8 cellular contexts compared by ENCODE assay signal in the genomic region with DNA sequence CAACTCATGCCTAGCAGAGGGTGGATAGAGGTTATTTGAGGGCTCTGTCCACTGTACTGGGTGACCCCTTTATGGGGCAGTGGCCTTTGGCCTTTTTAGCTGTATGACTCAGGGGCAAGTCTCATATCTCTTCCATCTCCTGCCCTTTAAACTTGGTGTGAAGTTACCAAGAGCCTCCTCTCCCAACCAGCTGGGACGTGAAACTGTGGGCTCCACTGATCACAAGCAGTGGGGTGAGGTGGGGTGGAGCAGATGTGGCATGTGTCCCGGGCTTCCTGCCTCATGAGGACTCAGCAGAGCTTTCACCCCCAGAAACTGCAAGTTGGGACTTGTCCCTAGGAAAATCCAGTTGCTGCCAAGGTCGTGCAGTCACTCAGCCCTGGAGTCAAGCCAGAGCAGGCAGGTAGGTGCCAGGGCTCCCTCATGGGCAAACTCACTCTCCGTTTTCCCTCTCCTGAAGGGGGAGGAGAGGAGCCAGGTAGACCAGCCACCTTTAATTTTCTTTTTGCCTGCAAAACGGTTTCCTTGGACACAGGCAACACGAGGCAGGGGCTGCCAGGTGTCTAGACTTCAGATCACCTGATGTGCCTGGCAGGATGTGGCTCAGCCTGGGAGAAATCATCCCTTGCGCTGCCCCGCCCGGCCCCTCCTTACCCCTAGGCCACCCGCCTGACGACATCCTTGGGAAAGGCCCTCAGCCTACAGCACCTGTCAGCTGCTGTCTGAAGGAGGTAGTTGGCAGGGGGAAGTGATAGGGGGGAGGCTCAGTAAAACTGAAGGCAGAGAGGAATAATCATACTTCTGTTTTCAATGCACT. TPM values are rescaled to one million over a fixed set of nuclear protein-coding genes. Genes with fewer than 3 reads are reported as not detected.
DNase-seq lines count a peak whose midpoint lies in the region; ATAC-seq and TF ChIP-seq lines count a peak whose summit lies in the region.

No MANE protein-coding gene starts in this region.

- no peak for TF ChIP-seq POLR2A in sigmoid colon (IDR thresholded peaks at IDR 0.05)

- H3K36me3 ChIP-seq in BJ (ENCODE audit: control insufficient read depth, insufficient read depth, low read length) (peaks cover 47% of the 10 kb centered on the region), esophagus (ENCODE audit: control insufficient read depth in 2 of 2, insufficient read depth in 2 of 2, low read length in 1 of 2) (peaks cover 20 to 24% of the 10 kb centered on the region in 2 donors), sigmoid colon (peaks cover 21 to 51% (median 34%) of the 10 kb centered on the region in 4 donors)

- POLR2A ChIA-PET in BJ (lab: Charles Lee), result interaction anchor here (0.6 kb wide), 1 partner anchor 1424 kb away, joined by 3 read pairs; no protein-coding TSS in a partner anchor

- 22 to 35% methylated on average over 11 of the region's 11 CpGs for WGBS in esophagus, 2 donors
- 10 to 36% methylated on average over 11 of the region's 11 CpGs for WGBS in sigmoid colon, 2 donors

- peak overlapping the region; percentile 40 for H3K4me3 ChIP-seq in BJ (ENCODE audit: low read depth, low read length)
- no peak overlapping the region for H3K4me3 ChIP-seq in esophagus (ENCODE audit: low read depth in 1 of 2, low read length in 2 of 2)
- H3K4me3 ChIP-seq in sigmoid colon, result no peak overlapping the region

- TF ChIP-seq CTCF in BJ (IDR thresholded peaks at IDR 0.05; ENCODE audit: insufficient read depth, low read depth, low read length), result no peak
- no peak for TF ChIP-seq CTCF in sigmoid colon (IDR thresholded peaks at IDR 0.05)

- CTCF ChIA-PET in BJ (lab: Yijun Ruan, JAX), result interaction anchor here (1.0 to 5.2 kb wide), 7 partner anchors 42 to 83 kb away, joined by 4 to 32 read pairs (median 7); no protein-coding TSS in a partner anchor

- peak; percentile 32 for ATAC-seq in GM21737 (IDR thresholded peaks at IDR 0.05; ENCODE audit: unreplicated experiment)
- no peak for ATAC-seq in HG02840 (IDR thresholded peaks at IDR 0.05; ENCODE audit: low FRiP score, unreplicated experiment)

- H3K27me3 ChIP-seq in BJ (ENCODE audit: control insufficient read depth, insufficient read depth, low read length) (no peaks in the 10 kb centered on the region), esophagus (ENCODE audit: control insufficient read depth in 1 of 2, insufficient read depth in 2 of 2, low read length in 2 of 2) (no peaks in the 10 kb centered on the region), sigmoid colon (no peaks in the 10 kb centered on the region)

- DNase-seq in BJ (ENCODE audit: low read depth), result no peak
- DNase-seq in NCI-H2107 treated with DMSO at 0.1 percent for 48 hours (lab: John Stamatoyannopoulos, UW; ENCODE audit: unreplicated experiment), result peak; percentile 72
- peak; percentile 77 for DNase-seq in activated CD4-positive, alpha-beta T cell treated with anti-CD3 and anti-CD28 coated beads, Interleukin-2, amount 50 U/mL, for 1 hour
- peak; percentile 72 for DNase-seq in sigmoid colon
- DNase-seq in hippocampal formation (lab: John Stamatoyannopoulos, UW), result no peak

- intact Hi-C loops in sigmoid colon (cut with DNase I), result loop anchor here (2.0 to 5.0 kb wide), 2 partner anchors 75 to 260 kb away; no protein-coding TSS in a partner anchor

- H3K27ac ChIP-seq in esophagus (ENCODE audit: low read depth in 2 of 2, low read length in 1 of 2) (peak overlapping the region; percentile 84 to 85), sigmoid colon (peak overlapping the region in 1 of 4 donors; percentile 15)

- H3K9me3 ChIP-seq in esophagus (ENCODE audit: control insufficient read depth in 2 of 2, insufficient read depth in 1 of 2, low read depth in 1 of 2, low read length in 1 of 2), result no peaks in the 10 kb centered on the region
- no peaks in the 10 kb centered on the region for H3K9me3 ChIP-seq in sigmoid colon

- no peak for TF ChIP-seq EP300 in sigmoid colon (IDR thresholded peaks at IDR 0.05)

- peaks cover 2 to 8% of the 10 kb centered on the region in 2 donors for H3K4me1 ChIP-seq in esophagus (ENCODE audit: control insufficient read depth in 2 of 2, insufficient read depth in 2 of 2, low read length in 1 of 2)
- peaks cover 0 to 46% (median 26%) of the 10 kb centered on the region in 4 donors for H3K4me1 ChIP-seq in sigmoid colon

RNA-seq across cellular contexts. Expression of gene CDKN1A, which starts 4.0 kb away (rescaled TPM):
- 698 and 820 TPM in 2 replicates for polyA plus RNA-seq in BJ (2011; rRNA removed)
- 221 and 352 TPM in 2 replicates for polyA minus RNA-seq in BJ (2011; rRNA and poly(A)+ RNA removed)
- polyA plus RNA-seq in esophagus, result 100 to 1,000 TPM in 1 of 2 donors, 10 to 100 TPM in 1; 36.9 to 114 TPM
- total RNA-seq in sigmoid colon, result 100 to 1,000 TPM in 1 of 4 donors, 10 to 100 TPM in 3; 35.7 to 390 (median 49.7) TPM
- 100 to 1,000 TPM; 255 to 429 (median 404) TPM for polyA plus RNA-seq in sigmoid colon

RNA-seq across cellular contexts. Expression of gene RAB44, which starts 15.1 kb away (rescaled TPM):
- 0.02 and 0.04 TPM in 2 replicates for polyA plus RNA-seq in BJ (2011; rRNA removed)
- not detected in 2 replicates for polyA minus RNA-seq in BJ (2011; rRNA and poly(A)+ RNA removed)
- under 1 TPM; 0.21 to 0.37 TPM for polyA plus RNA-seq in esophagus
- total RNA-seq in sigmoid colon, result under 1 TPM in 1 of 4 donors, not detected in 3; 0.71 TPM
- polyA plus RNA-seq in sigmoid colon, result under 1 TPM; under 0.01 to 0.23 (median 0.10) TPM

Comparison
In these comparisons a context has a peak if more than half of its experiments do, and no peak if none do; other contexts are left out.
1. DNase-seq: peak in NCI-H2107 treated with DMSO at 0.1 percent for 48 hours (single experiment), activated CD4-positive, alpha-beta T cell treated with anti-CD3 and anti-CD28 coated beads, Interleukin-2, amount 50 U/mL, for 1 hour (single experiment) and sigmoid colon (single experiment); none in BJ (single experiment) and hippocampal formation (0 of 2).